8 cellular contexts compared by ENCODE assay signal in genomic region chr3:10883478-10884234, GRCh38.
DNase-seq lines count a peak whose midpoint lies in the region; ATAC-seq, FAIRE-seq and TF ChIP-seq lines count a peak whose summit lies in the region.

No MANE protein-coding gene starts in this region.

- peaks cover 19% of the 10 kb centered on the region for H3K4me1 ChIP-seq in PC-3 (ENCODE audit: insufficient read depth, low read length)

- no peaks in the 10 kb centered on the region for H3K27me3 ChIP-seq in PC-3 (ENCODE audit: low read length)

- no peak overlapping the region for H2AFZ ChIP-seq in PC-3 (ENCODE audit: low read length)

- H3K9ac ChIP-seq in PC-3 (ENCODE audit: low read length): no peak overlapping the region

- H3F3A ChIP-seq in PC-3 (ENCODE audit: low read length, unreplicated experiment): no peaks in the 10 kb centered on the region

- no peaks in the 10 kb centered on the region for H3K9me2 ChIP-seq in PC-3 (replicated peaks; ENCODE audit: low read length)

- H3K4me3 ChIP-seq in PC-3 (ENCODE audit: low read length) (no peak overlapping the region), fibroblast of villous mesenchyme (ENCODE audit: low read depth, low read length) (no peak overlapping the region)

- H3K4me2 ChIP-seq in PC-3 (ENCODE audit: low read length): no peak overlapping the region

- DNase-seq in stimulated activated CD4-positive, alpha-beta T cell treated with anti-CD3 and anti-CD28 coated beads, Interleukin-15, amount 100 ng/mL, for 24 hours: peak; percentile 28
- no peak for DNase-seq in stimulated activated CD4-positive, alpha-beta T cell treated with anti-CD3 and anti-CD28 coated beads, Interleukin-4, amount 100 ng/mL, for 24 hours
- DNase-seq in PC-3 (peak; percentile 70), fibroblast of villous mesenchyme (ENCODE audit: low read depth) (no peak), urothelium cell line (ENCODE audit: low spot score) (peak; percentile 16)

- intact Hi-C loops in PC-3 (cut with micrococcal nuclease): loop anchor here (1.0 to 10.0 kb wide), 3 partner anchors 69 to 125 kb away; partner anchors contain the start of gene SLC6A11

- ATAC-seq in PC-3 (peak; percentile 66), HG03469 (IDR thresholded peaks at IDR 0.05; ENCODE audit: unreplicated experiment) (no peak), HG03196 (IDR thresholded peaks at IDR 0.05; ENCODE audit: unreplicated experiment) (no peak), GM19324 (IDR thresholded peaks at IDR 0.05; ENCODE audit: low FRiP score, unreplicated experiment) (no peak)

- no peak for FAIRE-seq in urothelium cell line (lab: Jason Lieb, UNC)

- POLR2A ChIA-PET in PC-3 (lab: Charles Lee; ENCODE audit: unreplicated experiment): no interaction called here

- no peaks in the 10 kb centered on the region for H3K79me2 ChIP-seq in PC-3 (ENCODE audit: low read length)

- H3K36me3 ChIP-seq in PC-3 (ENCODE audit: low read depth, low read length): no peaks in the 10 kb centered on the region

- no peaks in the 10 kb centered on the region for H4K20me1 ChIP-seq in PC-3 (ENCODE audit: low read length)

- TF ChIP-seq CTCF in PC-3 (conservative IDR thresholded peaks at IDR 0.05; ENCODE audit: low read depth, low read length) (peak; percentile 91), fibroblast of villous mesenchyme (IDR thresholded peaks at IDR 0.05; ENCODE audit: insufficient read depth, low read depth, low read length) (peak; percentile 38)

- no peaks in the 10 kb centered on the region for H3K9me3 ChIP-seq in PC-3 (ENCODE audit: low read length)

- H3K27ac ChIP-seq in PC-3 (ENCODE audit: low read length): no peak overlapping the region

- no TSS peak for BruUV-seq in PC-3 (replicated peaks; lab: Mats Ljungman, UMichigan)

- CTCF ChIA-PET in PC-3 (lab: Charles Lee): interaction anchor here (1.2 kb wide), 1 partner anchor 111 kb away, joined by 4 read pairs; no protein-coding TSS in a partner anchor

Comparison
In these comparisons a context has a peak if more than half of its experiments do, and no peak if none do; other contexts are left out.
1. DNase-seq: peak in stimulated activated CD4-positive, alpha-beta T cell treated with anti-CD3 and anti-CD28 coated beads, Interleukin-15, amount 100 ng/mL, for 24 hours (single experiment), PC-3 (single experiment) and urothelium cell line (single experiment); none in stimulated activated CD4-positive, alpha-beta T cell treated with anti-CD3 and anti-CD28 coated beads, Interleukin-4, amount 100 ng/mL, for 24 hours (single experiment) and fibroblast of villous mesenchyme (single experiment).